ENCODE assay signal across 1 cellular context in the genomic region with DNA sequence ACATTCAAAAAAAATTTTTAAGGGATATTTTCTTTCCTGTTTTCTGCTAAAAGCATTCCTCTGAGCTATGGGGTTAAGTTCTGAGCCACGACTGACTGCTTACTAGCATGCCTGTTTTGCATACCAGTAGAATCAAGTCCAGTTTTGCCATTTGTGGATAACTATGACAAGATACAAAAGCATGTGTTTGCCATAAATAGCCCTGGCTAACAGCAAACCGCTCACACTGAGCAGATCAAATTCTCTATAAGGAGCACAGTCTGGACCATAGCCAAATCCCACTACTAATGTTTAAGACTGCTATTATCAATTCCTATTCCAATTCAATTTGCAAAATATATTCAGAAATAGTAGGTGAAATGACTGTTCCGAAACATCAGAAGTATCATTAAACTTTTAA.
TF ChIP-seq lines count a peak whose summit lies in the region.

No MANE protein-coding gene starts in this region.

TF ChIP-seq in HepG2, 621 proteins besides CTCF, POLR2A, EP300 and RAD21:
- TF ChIP-seq CREB1 (IDR thresholded peaks at IDR 0.05) (no peak), CREB1 (CRISPR knock-in tag; IDR thresholded peaks at IDR 0.05) (no peak), SOX13 (IDR thresholded peaks at IDR 0.05) (no peak), SOX13 (CRISPR knock-in tag; conservative IDR thresholded peaks at IDR 0.05 in 1 of 2, IDR thresholded peaks at IDR 0.05 in 1 of 2) (0 out of 4 replicates have a peak, but pooled peaks of 1 of the 2 experiments have one; percentile 46), ZNF549 (CRISPR knock-in tag; IDR thresholded peaks at IDR 0.05) (no peak), POLR2AphosphoS5 (IDR thresholded peaks at IDR 0.05; ENCODE audit: low read depth, low read length) (peak; percentile 35; the same call in 1 of the 2 replicates), ZNF331 (CRISPR knock-in tag; IDR thresholded peaks at IDR 0.05) (0 out of 2 replicates have a peak, but pooled peaks have one; percentile 14), SAP130 (CRISPR knock-in tag; IDR thresholded peaks at IDR 0.05; ENCODE audit: low read depth) (0 out of 2 replicates have a peak, but pooled peaks have one; percentile 11), ZNF792 (CRISPR knock-in tag; IDR thresholded peaks at IDR 0.05) (0 out of 2 replicates have a peak, but pooled peaks have one; percentile 32)
- TF ChIP-seq, protein P1, sequence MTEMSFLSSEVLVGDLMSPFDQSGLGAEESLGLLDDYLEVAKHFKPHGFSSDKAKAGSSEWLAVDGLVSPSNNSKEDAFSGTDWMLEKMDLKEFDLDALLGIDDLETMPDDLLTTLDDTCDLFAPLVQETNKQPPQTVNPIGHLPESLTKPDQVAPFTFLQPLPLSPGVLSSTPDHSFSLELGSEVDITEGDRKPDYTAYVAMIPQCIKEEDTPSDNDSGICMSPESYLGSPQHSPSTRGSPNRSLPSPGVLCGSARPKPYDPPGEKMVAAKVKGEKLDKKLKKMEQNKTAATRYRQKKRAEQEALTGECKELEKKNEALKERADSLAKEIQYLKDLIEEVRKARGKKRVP (CRISPR knock-in tag; IDR thresholded peaks at IDR 0.05), result 0 out of 4 replicates have a peak, but pooled peaks of 1 of the 2 experiments have one; percentile 17
